ENCODE assay signal across 8 cellular contexts in the genomic region with DNA sequence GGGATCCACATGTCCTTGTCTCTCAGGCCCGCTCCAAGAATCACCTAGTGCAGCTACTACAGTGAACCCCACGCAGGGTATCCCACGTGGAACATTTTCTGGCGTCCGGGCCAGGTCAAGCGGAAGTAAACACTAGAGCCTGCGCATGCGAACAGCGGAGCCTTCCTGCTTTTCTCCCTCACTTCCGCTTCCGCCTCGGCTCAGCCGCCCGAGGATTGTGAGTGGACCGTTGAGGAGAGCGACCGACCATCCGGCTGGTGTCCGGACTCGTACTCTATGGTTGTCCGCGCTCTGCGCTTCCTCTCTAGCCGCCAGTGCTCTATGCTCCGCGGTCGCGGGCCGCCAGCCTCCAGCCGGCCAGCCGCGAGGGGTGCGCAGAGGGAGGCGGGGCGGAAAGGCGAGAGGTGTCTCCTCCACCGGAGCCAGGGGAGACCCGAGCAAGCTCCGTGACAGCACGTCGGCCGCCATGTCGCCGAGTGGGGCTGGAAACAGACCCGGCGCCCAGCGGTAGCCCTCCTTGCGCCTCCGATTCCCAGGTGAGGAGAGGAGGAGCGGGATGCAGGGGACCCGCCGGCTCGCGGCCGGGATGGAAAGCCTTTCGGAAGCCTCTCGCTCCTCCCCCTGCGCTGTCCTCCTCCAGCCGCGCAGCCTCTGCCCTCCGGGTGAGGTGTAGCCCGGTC. TPM values are rescaled to one million over a fixed set of nuclear protein-coding genes. Genes with fewer than 3 reads are reported as not detected.
A peak's percentile ranks its signal among the peaks of the same experiment; 100 is the strongest.
DNase-seq lines count a peak whose midpoint lies in the region; ATAC-seq and TF ChIP-seq lines count a peak whose summit lies in the region.

A gene with protein sequence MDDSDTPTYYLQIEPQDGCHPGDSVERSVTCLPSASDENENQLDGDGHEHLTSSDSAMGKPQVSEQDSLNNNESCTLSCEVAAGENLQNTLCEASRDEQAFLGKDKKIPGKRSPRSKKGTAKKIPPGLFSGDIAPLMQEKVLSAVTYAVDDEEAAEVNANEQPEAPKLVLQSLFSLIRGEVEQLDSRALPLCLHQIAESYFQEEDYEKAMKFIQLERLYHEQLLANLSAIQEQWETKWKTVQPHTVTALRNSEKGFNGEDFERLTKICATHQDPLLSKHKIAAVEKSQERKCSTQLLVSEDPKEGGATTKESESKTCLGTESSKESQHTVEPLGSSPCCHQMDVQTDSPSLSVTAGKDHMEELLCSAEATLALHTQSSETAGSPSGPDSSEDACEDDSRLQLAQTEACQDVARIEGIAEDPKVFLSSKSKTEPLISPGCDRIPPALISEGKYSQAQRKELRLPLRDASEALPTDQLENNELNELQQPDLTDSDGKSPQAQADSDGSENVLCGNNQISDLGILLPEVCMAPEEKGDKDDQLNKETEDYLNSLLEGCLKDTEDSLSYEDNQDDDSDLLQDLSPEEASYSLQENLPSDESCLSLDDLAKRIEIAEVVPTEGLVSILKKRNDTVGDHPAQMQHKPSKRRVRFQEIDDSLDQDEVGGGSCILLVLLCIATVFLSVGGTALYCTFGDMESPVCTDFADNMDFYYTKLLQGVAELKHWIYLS (plus strand): TSS at position 329 of the 680 bp plus-strand sequence. CDS start 25,107 bp downstream, outside the sequence.
A gene with protein sequence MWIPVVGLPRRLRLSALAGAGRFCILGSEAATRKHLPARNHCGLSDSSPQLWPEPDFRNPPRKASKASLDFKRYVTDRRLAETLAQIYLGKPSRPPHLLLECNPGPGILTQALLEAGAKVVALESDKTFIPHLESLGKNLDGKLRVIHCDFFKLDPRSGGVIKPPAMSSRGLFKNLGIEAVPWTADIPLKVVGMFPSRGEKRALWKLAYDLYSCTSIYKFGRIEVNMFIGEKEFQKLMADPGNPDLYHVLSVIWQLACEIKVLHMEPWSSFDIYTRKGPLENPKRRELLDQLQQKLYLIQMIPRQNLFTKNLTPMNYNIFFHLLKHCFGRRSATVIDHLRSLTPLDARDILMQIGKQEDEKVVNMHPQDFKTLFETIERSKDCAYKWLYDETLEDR (minus strand): TSS at position 134 of the 680 bp plus-strand sequence. CDS start 123 bp downstream, at position 11.

- intact Hi-C loops in left colon (cut with DNase I, micrococcal nuclease) = loop anchor here in 1 of 2 donors (10.0 kb wide), 1 partner anchor 79 kb away; no protein-coding TSS in a partner anchor

- peak within 1 kb of the TSS; percentile 97 for H3K4me3 ChIP-seq in BJ (ENCODE audit: low read depth, low read length)

- no peak for TF ChIP-seq CTCF in BJ (IDR thresholded peaks at IDR 0.05; ENCODE audit: insufficient read depth, low read depth, low read length)

- no peaks in the 10 kb centered on the region for H3K9me3 Mint-ChIP-seq in activated CD4-positive, alpha-beta T cell treated with anti-CD3 and anti-CD28 coated beads, Interleukin-2, amount 10 ng/mL, durations not matched to agents 7 days and 5 days

- H3K4me3 Mint-ChIP-seq in activated CD4-positive, alpha-beta T cell treated with anti-CD3 and anti-CD28 coated beads, Interleukin-2, amount 10 ng/mL, durations not matched to agents 7 days and 5 days = peak within 1 kb of the TSS; percentile 97

- H3K36me3 ChIP-seq in BJ (ENCODE audit: control insufficient read depth, insufficient read depth, low read length) = no peaks in the 10 kb centered on the region; the same call in 1 of the 2 replicates

- DNase-seq in BJ (ENCODE audit: low read depth) = peak; percentile 94
- peak; percentile 61 for DNase-seq in GM19240 (ENCODE audit: insufficient read length, low spot score)
- DNase-seq in NCI-H526 (lab: John Stamatoyannopoulos, UW) = peak; percentile 94 to 97
- DNase-seq in activated CD4-positive, alpha-beta T cell treated with anti-CD3 and anti-CD28 coated beads, Interleukin-2, amount 10 ng/mL, durations not matched to agents 7 days and 5 days = peak; percentile 94
- peak; percentile 74 for DNase-seq in cortex of kidney (lab: John Stamatoyannopoulos, UW)
- DNase-seq in left colon = peak; percentile 97 to 99
- peak; percentile 97 for DNase-seq in stimulated activated CD4-positive, alpha-beta T cell treated with anti-CD3 and anti-CD28 coated beads, Interleukin-1b, Interleukin-23, amount 100 ng/mL, for 48 hours

- H3K27me3 ChIP-seq in BJ (ENCODE audit: control insufficient read depth, insufficient read depth, low read length) = no peaks in the 10 kb centered on the region

- CTCF ChIA-PET in BJ (lab: Yijun Ruan, JAX) = interaction anchor here (0.7 to 1.4 kb wide), 5 partner anchors 9 to 134 kb away, joined by 3 to 5 read pairs (median 3); no protein-coding TSS in a partner anchor
- CTCF ChIA-PET in activated CD4-positive, alpha-beta T cell treated with anti-CD3 and anti-CD28 coated beads, Interleukin-2, amount 10 ng/mL, durations not matched to agents 7 days and 5 days (lab: Charles Lee) = interaction anchor here (0.5 to 1.2 kb wide), 2 partner anchors 8 to 123 kb away, joined by 3 to 5 read pairs; no protein-coding TSS in a partner anchor

- POLR2A ChIA-PET in BJ (lab: Charles Lee) = interaction anchor here (1.5 kb wide), 1 partner anchor 67 kb away, joined by 4 read pairs; no protein-coding TSS in a partner anchor
- POLR2A ChIA-PET in activated CD4-positive, alpha-beta T cell treated with anti-CD3 and anti-CD28 coated beads, Interleukin-2, amount 10 ng/mL, durations not matched to agents 7 days and 5 days (lab: Charles Lee) = no interaction called here

- peaks cover 12% of the 10 kb centered on the region for H3K36me3 Mint-ChIP-seq in activated CD4-positive, alpha-beta T cell treated with anti-CD3 and anti-CD28 coated beads, Interleukin-2, amount 10 ng/mL, durations not matched to agents 7 days and 5 days (ENCODE audit: low read depth)

- H3K27ac Mint-ChIP-seq in activated CD4-positive, alpha-beta T cell treated with anti-CD3 and anti-CD28 coated beads, Interleukin-2, amount 10 ng/mL, durations not matched to agents 7 days and 5 days = peak within 1 kb of the TSS; percentile 98

- H3K27me3 Mint-ChIP-seq in activated CD4-positive, alpha-beta T cell treated with anti-CD3 and anti-CD28 coated beads, Interleukin-2, amount 10 ng/mL, durations not matched to agents 7 days and 5 days = no peaks in the 10 kb centered on the region

- peak; percentile 93 for ATAC-seq in HG03460 (IDR thresholded peaks at IDR 0.05; ENCODE audit: unreplicated experiment)
- peak; percentile 88 for ATAC-seq in left colon

- H3K4me1 Mint-ChIP-seq in activated CD4-positive, alpha-beta T cell treated with anti-CD3 and anti-CD28 coated beads, Interleukin-2, amount 10 ng/mL, durations not matched to agents 7 days and 5 days = peaks cover 46% of the 10 kb centered on the region

RNA-seq across cellular contexts. Expression of the first gene that starts in this region (rescaled TPM):
- polyA plus RNA-seq in BJ (2011; rRNA removed) = 29.7 and 41.2 TPM in 2 replicates
- 38.2 and 42.7 TPM in 2 replicates for polyA minus RNA-seq in BJ (2011; rRNA and poly(A)+ RNA removed)
- 10 to 100 TPM; 32.8 to 36.7 TPM for total RNA-seq in activated CD4-positive, alpha-beta T cell treated with anti-CD3 and anti-CD28 coated beads, Interleukin-2, amount 10 ng/mL, durations not matched to agents 7 days and 5 days
- 10 to 100 TPM; 40.2 to 45.0 TPM for total RNA-seq in left colon

RNA-seq across cellular contexts. Expression of the second gene that starts in this region (rescaled TPM):
- polyA plus RNA-seq in BJ (2011; rRNA removed) = 10.9 and 17.4 TPM in 2 replicates
- polyA minus RNA-seq in BJ (2011; rRNA and poly(A)+ RNA removed) = 4.6 and 5.4 TPM in 2 replicates
- 10 to 100 TPM in 1 of 2 experiments, 1 to 10 TPM in 1; 9.4 to 10.1 TPM for total RNA-seq in activated CD4-positive, alpha-beta T cell treated with anti-CD3 and anti-CD28 coated beads, Interleukin-2, amount 10 ng/mL, durations not matched to agents 7 days and 5 days
- total RNA-seq in left colon = 10 to 100 TPM; 10.2 to 12.3 TPM

Comparison
In these comparisons a context has a peak if more than half of its experiments do, and no peak if none do; other contexts are left out.
1. Peak in every context shown above with its lines: DNase-seq, ATAC-seq and H3K4me3 ChIP-seq.